ENCODE assay signal across 1 cellular context in the genomic region with DNA sequence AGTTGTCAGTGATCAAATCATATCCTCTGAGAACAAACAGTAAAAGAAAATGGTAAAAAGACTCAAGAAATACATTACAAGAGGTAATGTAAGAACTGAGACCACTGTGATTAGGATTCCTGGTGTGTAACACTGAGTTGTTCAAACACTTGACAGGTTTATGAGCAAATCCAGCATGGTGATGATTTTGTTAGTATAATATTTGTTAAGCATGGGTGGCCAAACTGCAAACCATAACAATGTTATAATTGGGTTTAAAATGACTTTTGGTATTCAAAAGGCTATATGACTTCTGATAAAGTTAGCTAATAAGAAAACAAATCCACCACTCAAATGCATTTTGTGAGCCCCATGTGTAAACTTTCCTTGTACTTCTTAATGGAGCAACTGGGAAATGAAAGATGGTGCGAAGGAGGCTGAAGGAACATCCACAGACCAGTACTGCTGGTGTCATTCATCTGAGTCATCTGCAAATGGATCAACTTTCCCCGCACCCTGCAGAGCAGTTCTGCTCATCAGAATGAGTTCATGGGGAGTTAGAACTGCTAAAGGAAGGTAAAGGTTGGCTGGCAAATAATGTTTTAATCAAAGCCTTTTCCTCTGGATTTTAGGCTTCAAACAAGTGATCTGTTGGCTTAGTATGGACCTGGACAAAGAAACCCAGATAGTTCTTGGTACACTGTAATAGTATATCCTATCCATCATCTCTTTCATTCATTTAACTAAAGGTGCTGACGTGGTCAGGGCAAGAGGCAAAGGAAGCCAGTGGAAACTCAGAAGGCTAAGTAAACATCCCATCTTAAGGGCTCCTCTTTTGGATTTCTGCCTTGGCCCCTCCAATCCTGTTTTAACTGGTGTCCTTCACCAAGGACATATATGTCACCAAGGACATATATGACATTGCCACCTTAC.
TF ChIP-seq lines count a peak whose summit lies in the region.

No MANE protein-coding gene starts in this region.

TF ChIP-seq in GM23338, 12 proteins besides CTCF, POLR2A, EP300 and RAD21 (continued from another document):
- TF ChIP-seq, protein P1, sequence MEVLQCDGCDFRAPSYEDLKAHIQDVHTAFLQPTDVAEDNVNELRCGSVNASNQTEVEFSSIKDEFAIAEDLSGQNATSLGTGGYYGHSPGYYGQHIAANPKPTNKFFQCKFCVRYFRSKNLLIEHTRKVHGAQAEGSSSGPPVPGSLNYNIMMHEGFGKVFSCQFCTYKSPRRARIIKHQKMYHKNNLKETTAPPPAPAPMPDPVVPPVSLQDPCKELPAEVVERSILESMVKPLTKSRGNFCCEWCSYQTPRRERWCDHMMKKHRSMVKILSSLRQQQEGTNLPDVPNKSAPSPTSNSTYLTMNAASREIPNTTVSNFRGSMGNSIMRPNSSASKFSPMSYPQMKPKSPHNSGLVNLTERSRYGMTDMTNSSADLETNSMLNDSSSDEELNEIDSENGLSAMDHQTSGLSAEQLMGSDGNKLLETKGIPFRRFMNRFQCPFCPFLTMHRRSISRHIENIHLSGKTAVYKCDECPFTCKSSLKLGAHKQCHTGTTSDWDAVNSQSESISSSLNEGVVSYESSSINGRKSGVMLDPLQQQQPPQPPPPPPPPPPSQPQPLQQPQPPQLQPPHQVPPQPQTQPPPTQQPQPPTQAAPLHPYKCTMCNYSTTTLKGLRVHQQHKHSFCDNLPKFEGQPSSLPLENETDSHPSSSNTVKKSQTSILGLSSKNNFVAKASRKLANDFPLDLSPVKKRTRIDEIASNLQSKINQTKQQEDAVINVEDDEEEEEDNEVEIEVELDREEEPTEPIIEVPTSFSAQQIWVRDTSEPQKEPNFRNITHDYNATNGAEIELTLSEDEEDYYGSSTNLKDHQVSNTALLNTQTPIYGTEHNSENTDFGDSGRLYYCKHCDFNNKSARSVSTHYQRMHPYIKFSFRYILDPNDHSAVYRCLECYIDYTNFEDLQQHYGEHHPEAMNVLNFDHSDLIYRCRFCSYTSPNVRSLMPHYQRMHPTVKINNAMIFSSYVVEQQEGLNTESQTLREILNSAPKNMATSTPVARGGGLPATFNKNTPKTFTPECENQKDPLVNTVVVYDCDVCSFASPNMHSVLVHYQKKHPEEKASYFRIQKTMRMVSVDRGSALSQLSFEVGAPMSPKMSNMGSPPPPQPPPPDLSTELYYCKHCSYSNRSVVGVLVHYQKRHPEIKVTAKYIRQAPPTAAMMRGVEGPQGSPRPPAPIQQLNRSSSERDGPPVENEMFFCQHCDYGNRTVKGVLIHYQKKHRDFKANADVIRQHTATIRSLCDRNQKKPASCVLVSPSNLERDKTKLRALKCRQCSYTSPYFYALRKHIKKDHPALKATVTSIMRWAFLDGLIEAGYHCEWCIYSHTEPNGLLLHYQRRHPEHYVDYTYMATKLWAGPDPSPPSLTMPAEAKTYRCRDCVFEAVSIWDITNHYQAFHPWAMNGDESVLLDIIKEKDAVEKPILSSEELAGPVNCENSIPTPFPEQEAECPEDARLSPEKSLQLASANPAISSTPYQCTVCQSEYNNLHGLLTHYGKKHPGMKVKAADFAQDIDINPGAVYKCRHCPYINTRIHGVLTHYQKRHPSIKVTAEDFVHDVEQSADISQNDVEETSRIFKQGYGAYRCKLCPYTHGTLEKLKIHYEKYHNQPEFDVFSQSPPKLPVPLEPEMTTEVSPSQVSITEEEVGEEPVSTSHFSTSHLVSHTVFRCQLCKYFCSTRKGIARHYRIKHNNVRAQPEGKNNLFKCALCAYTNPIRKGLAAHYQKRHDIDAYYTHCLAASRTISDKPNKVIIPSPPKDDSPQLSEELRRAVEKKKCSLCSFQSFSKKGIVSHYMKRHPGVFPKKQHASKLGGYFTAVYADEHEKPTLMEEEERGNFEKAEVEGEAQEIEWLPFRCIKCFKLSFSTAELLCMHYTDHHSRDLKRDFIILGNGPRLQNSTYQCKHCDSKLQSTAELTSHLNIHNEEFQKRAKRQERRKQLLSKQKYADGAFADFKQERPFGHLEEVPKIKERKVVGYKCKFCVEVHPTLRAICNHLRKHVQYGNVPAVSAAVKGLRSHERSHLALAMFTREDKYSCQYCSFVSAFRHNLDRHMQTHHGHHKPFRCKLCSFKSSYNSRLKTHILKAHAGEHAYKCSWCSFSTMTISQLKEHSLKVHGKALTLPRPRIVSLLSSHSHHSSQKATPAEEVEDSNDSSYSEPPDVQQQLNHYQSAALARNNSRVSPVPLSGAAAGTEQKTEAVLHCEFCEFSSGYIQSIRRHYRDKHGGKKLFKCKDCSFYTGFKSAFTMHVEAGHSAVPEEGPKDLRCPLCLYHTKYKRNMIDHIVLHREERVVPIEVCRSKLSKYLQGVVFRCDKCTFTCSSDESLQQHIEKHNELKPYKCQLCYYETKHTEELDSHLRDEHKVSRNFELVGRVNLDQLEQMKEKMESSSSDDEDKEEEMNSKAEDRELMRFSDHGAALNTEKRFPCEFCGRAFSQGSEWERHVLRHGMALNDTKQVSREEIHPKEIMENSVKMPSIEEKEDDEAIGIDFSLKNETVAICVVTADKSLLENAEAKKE (CRISPR knock-in tag; IDR thresholded peaks at IDR 0.05), result peak; percentile 76; the same call in 1 of the 2 replicates
- no peak for TF ChIP-seq JUNB (IDR thresholded peaks at IDR 0.05; ENCODE audit: unreplicated experiment)
